13 cellular contexts compared by ENCODE assay signal in genomic region chr1:225847610-225848009, GRCh38. TPM values are rescaled to one million over a fixed set of nuclear protein-coding genes. Genes with fewer than 3 reads are reported as not detected.
A peak's percentile ranks its signal among the peaks of the same experiment; 100 is the strongest.
DNase-seq lines count a peak whose midpoint lies in the region; ATAC-seq and TF ChIP-seq lines count a peak whose summit lies in the region.
"Had no signal": no experiment of that assay in that cellular context is flagged by ENCODE, and none has a peak within 500 bp of the region (broad histone marks: within the 10 kb centered on the region; RNA-seq: fewer than 3 reads in every experiment).

No MANE protein-coding gene starts in this region.

- H3K27ac ChIP-seq in HEK293 (ENCODE audit: extremely low read depth, low read depth, low read length): no peak overlapping the region
- H3K27ac ChIP-seq: ascending aorta, neural progenitor cell had no signal

- H3K36me3 ChIP-seq in HEK293 (ENCODE audit: control insufficient read depth in 2 of 2, insufficient read depth in 1 of 2, low read length in 2 of 2): peaks cover 4 to 65% of the 10 kb centered on the region in 2 experiments; a peak in 2 of 3 replicates
- H3K36me3 ChIP-seq: neural progenitor cell had no signal

- no peaks in the 10 kb centered on the region for H3K27me3 Mint-ChIP-seq in memory B cell

- intact Hi-C loops in left cardiac atrium (cut with DNase I): loop anchor here in 1 of 2 donors (5.0 to 10.0 kb wide), 2 partner anchors 35 to 373 kb away; partner anchors contain the start of gene EPHX1

- H3K4me3 Mint-ChIP-seq in memory B cell: peak overlapping the region; percentile 57
- H3K4me3 Mint-ChIP-seq: neural progenitor cell had no signal

- peaks cover 54% of the 10 kb centered on the region for H3K4me1 Mint-ChIP-seq in memory B cell

- H3K9me3 Mint-ChIP-seq in memory B cell: no peaks in the 10 kb centered on the region
- H3K9me3 Mint-ChIP-seq: neural progenitor cell had no signal

- no peak for TF ChIP-seq CTCF in HEK293 (tag by site-specific recombination; IDR thresholded peaks at IDR 0.05)
- no peak for TF ChIP-seq CTCF in omental fat pad (IDR thresholded peaks at IDR 0.05)

- CTCF ChIA-PET in HEK293 (lab: Yijun Ruan, JAX): interaction anchor here (0.6 to 8.2 kb wide), 4 partner anchors 33 to 369 kb away, joined by 3 to 104 read pairs (median 4); no protein-coding TSS in a partner anchor

- H3K36me3 Mint-ChIP-seq in memory B cell: peaks cover 22% of the 10 kb centered on the region

- H3K9me3 ChIP-seq in HEK293 (ENCODE audit: control insufficient read depth, insufficient read depth, low read depth, low read length): no peaks in the 10 kb centered on the region
- H3K9me3 ChIP-seq: ascending aorta had no signal

- no peaks in the 10 kb centered on the region for H3K4me1 ChIP-seq in HEK293 (ENCODE audit: control insufficient read depth, insufficient read depth, low read length)
- H3K4me1 ChIP-seq: neural progenitor cell had no signal

- no peak overlapping the region for H3K4me3 ChIP-seq in HEK293 (ENCODE audit: low read depth, low read length)
- H3K4me3 ChIP-seq: ascending aorta, neural progenitor cell had no signal

- peak; percentile 87 for DNase-seq in NCI-H69 (lab: John Stamatoyannopoulos, UW)
- no peak for DNase-seq in memory B cell (ENCODE audit: low spot score in 2 of 2)
- DNase-seq in NOMO-1 treated with DMSO at 0.1 percent for 48 hours (lab: John Stamatoyannopoulos, UW; ENCODE audit: unreplicated experiment): no peak
- no peak for DNase-seq in omental fat pad (ENCODE audit: low spot score)
- no peak for DNase-seq in left cardiac atrium
- no peak for DNase-seq in SKM-1 treated with dmso at 0.1 percent for 144 hours (lab: John Stamatoyannopoulos, UW; ENCODE audit: unreplicated experiment)
- DNase-seq: foreskin melanocyte, GDM1, GOT3 had no signal

- POLR2A ChIA-PET in HEK293 (lab: Yijun Ruan, JAX): no interaction called here

- ATAC-seq in GM18511 (IDR thresholded peaks at IDR 0.05; ENCODE audit: unreplicated experiment) (peak; percentile 13), memory B cell (ENCODE audit: low read depth) (no peak), omental fat pad (ENCODE audit: low FRiP score) (no peak), left cardiac atrium (no peak)

- peak overlapping the region; percentile 82 for H3K27ac Mint-ChIP-seq in memory B cell

TF ChIP-seq in HEK293, 187 proteins besides CTCF, POLR2A, EP300 and RAD21:
- TF ChIP-seq PRDM4 (tag by site-specific recombination; IDR thresholded peaks at IDR 0.05): no peak
- TF ChIP-seq SCRT2 (tag by site-specific recombination; IDR thresholded peaks at IDR 0.05): peak; percentile 95
- TF ChIP-seq ZNF132 (tag by site-specific recombination; IDR thresholded peaks at IDR 0.05; ENCODE audit: borderline replicate concordance): no peak
- peak; percentile 50; the same call in 1 of the 2 replicates for TF ChIP-seq ZIC2 (tag by site-specific recombination; IDR thresholded peaks at IDR 0.05)
- peak; percentile 89 for TF ChIP-seq SCRT1 (tag by site-specific recombination; IDR thresholded peaks at IDR 0.05; ENCODE audit: borderline replicate concordance)

RNA-seq across cellular contexts. Expression of gene TMEM63A, which starts 34.6 kb away (rescaled TPM):
- 10 to 100 TPM; 27.6 to 93.3 (median 41.5) TPM for total RNA-seq in omental fat pad
- 10 to 100 TPM; 33.2 to 37.1 TPM for total RNA-seq in left cardiac atrium

RNA-seq across cellular contexts. Expression of gene EPHX1, which starts 37.7 kb away (rescaled TPM):
- total RNA-seq in omental fat pad (100 to 1,000 TPM in 3 of 4 donors, 10 to 100 TPM in 1; 89.0 to 177 (median 156) TPM), left cardiac atrium (100 to 1,000 TPM in 1 of 2 donors, 10 to 100 TPM in 1; 59.6 to 126 TPM)

RNA-seq across cellular contexts. Expression of gene LEFTY1, which starts 41.3 kb away (rescaled TPM):
- under 1 TPM in 1 of 4 donors, not detected in 3; 0.44 TPM for total RNA-seq in omental fat pad
- total RNA-seq in left cardiac atrium: under 1 TPM in 1 of 2 donors, not detected in 1; 0.27 TPM
- total RNA-seq: ascending aorta had no signal
